ENCODE assay signal across 8 cellular contexts in genomic region chr20:63519765-63520593, GRCh38. TPM values are rescaled to one million over a fixed set of nuclear protein-coding genes. Genes with fewer than 3 reads are reported as not detected.
DNase-seq lines count a peak whose midpoint lies in the region; ATAC-seq and TF ChIP-seq lines count a peak whose summit lies in the region.

No MANE protein-coding gene starts in this region.

- H2AK5ac ChIP-seq in neuronal stem cell (ENCODE audit: low read depth, low read length): peak overlapping the region; percentile 99

- H3K27me3 ChIP-seq in neuronal stem cell (ENCODE audit: control insufficient read depth in 3 of 3, insufficient read depth in 3 of 3, low read depth in 1 of 3, low read length in 3 of 3): peaks cover 0 to 3% (median 0%) of the 10 kb centered on the region in 3 experiments
- no peaks in the 10 kb centered on the region for H3K27me3 ChIP-seq in tibial artery

- ATAC-seq in HG02798 (IDR thresholded peaks at IDR 0.05; ENCODE audit: poor library complexity, unreplicated experiment): peak; percentile 34
- peak; percentile 69 to 74 for ATAC-seq in activated T-cell treated with anti-CD3 and anti-CD28 coated beads, Interleukin-2, amount 50 U/mL, for 72 hours (replicated peaks in 1 of 2)

- H2BK5ac ChIP-seq in neuronal stem cell (ENCODE audit: low read length): peak overlapping the region; percentile 96

- no peaks in the 10 kb centered on the region for H3K27me3 Mint-ChIP-seq in activated T-cell treated with anti-CD3 and anti-CD28 coated beads, Interleukin-2, amount 50 U/mL, for 72 hours (ENCODE audit: low read depth)

- H3K79me1 ChIP-seq in neuronal stem cell (ENCODE audit: low read depth, low read length): peaks cover 22% of the 10 kb centered on the region

- H3K4me1 ChIP-seq in neuronal stem cell (ENCODE audit: control insufficient read depth in 2 of 2, insufficient read depth in 1 of 2, low read depth in 1 of 2, low read length in 2 of 2) (peaks cover 13 to 15% of the 10 kb centered on the region in 2 donors), tibial artery (peaks cover 0 to 29% (median 24%) of the 10 kb centered on the region in 4 donors)

- TF ChIP-seq CTCF in fibroblast of pulmonary artery (IDR thresholded peaks at IDR 0.05; ENCODE audit: low read length, missing control alignments): no peak
- peak in 1 of 2 experiments; percentile 5 for TF ChIP-seq CTCF in tibial artery (IDR thresholded peaks at IDR 0.05)

- peak overlapping the region; percentile 97 for H2BK15ac ChIP-seq in neuronal stem cell (ENCODE audit: low read length)

- H4K8ac ChIP-seq in neuronal stem cell (ENCODE audit: low read depth, low read length): no peak overlapping the region

- peak overlapping the region; percentile 97 for H3K18ac ChIP-seq in neuronal stem cell (ENCODE audit: low read length)

- intact Hi-C loops in tibial artery (cut with DNase I; ENCODE audit: low total_unique reads): loop anchor here (5.0 kb wide), 1 partner anchor 122 kb away; no protein-coding TSS in a partner anchor

- DNase-seq in NCI-H1436 (lab: John Stamatoyannopoulos, UW): peak; percentile 69
- no peak for DNase-seq in NCI-H1436 treated with DMSO at 0.1 percent for 48 hours (lab: John Stamatoyannopoulos, UW)
- DNase-seq in NCI-H2196 (lab: John Stamatoyannopoulos, UW; ENCODE audit: unreplicated experiment): peak; percentile 61
- DNase-seq in activated T-cell treated with anti-CD3 and anti-CD28 coated beads, Interleukin-2, amount 50 U/mL, for 72 hours: peak; percentile 77 to 81
- peak; percentile 42 for DNase-seq in fibroblast of pulmonary artery (ENCODE audit: low read depth)
- DNase-seq in neuronal stem cell (ENCODE audit: low spot score): peak; percentile 87
- peak; percentile 49 to 83 for DNase-seq in tibial artery

- peak overlapping the region; percentile 91 for H2AFZ ChIP-seq in neuronal stem cell (ENCODE audit: low read length)

- no peak overlapping the region for H4K91ac ChIP-seq in neuronal stem cell (ENCODE audit: low read depth, low read length, poor library complexity)

- no peak overlapping the region for H3K27ac Mint-ChIP-seq in activated T-cell treated with anti-CD3 and anti-CD28 coated beads, Interleukin-2, amount 50 U/mL, for 72 hours

- H3K36me3 Mint-ChIP-seq in activated T-cell treated with anti-CD3 and anti-CD28 coated beads, Interleukin-2, amount 50 U/mL, for 72 hours (ENCODE audit: insufficient read depth in 2 of 2): peaks cover 12 to 17% of the 10 kb centered on the region in 2 donors

- peak overlapping the region; percentile 74 to 77 for H3K4me3 Mint-ChIP-seq in activated T-cell treated with anti-CD3 and anti-CD28 coated beads, Interleukin-2, amount 50 U/mL, for 72 hours

- H3K27ac ChIP-seq in neuronal stem cell (replicated peaks; ENCODE audit: low read length) (peak overlapping the region; percentile 85), tibial artery (peak overlapping the region; percentile 78 to 97)

- H3K14ac ChIP-seq in neuronal stem cell (ENCODE audit: low read length): peak overlapping the region; percentile 90

- peak overlapping the region; percentile 90 for H3K9ac ChIP-seq in neuronal stem cell (ENCODE audit: low read depth, low read length, poor library complexity)

- H3K23ac ChIP-seq in neuronal stem cell (ENCODE audit: low read depth, low read length, poor library complexity): peak overlapping the region; percentile 98

- peaks cover 3 to 10% of the 10 kb centered on the region in 2 donors for H3K9me3 Mint-ChIP-seq in activated T-cell treated with anti-CD3 and anti-CD28 coated beads, Interleukin-2, amount 50 U/mL, for 72 hours

- H2BK120ac ChIP-seq in neuronal stem cell (ENCODE audit: low read depth, low read length): peak overlapping the region; percentile 81

- H3K9me3 ChIP-seq in neuronal stem cell (replicated peaks in 1 of 2; ENCODE audit: control insufficient read depth in 2 of 2, insufficient read depth in 1 of 2, low read depth in 1 of 2, low read length in 2 of 2) (peaks cover 12 to 20% of the 10 kb centered on the region in 2 donors), tibial artery (no peaks in the 10 kb centered on the region)

- peaks cover 17% of the 10 kb centered on the region for H3K4me1 Mint-ChIP-seq in activated T-cell treated with anti-CD3 and anti-CD28 coated beads, Interleukin-2, amount 50 U/mL, for 72 hours (ENCODE audit: low read depth)

- peak overlapping the region; percentile 96 for H3K4me2 ChIP-seq in neuronal stem cell (ENCODE audit: insufficient read depth, low read length, poor library complexity, severe bottlenecking)

- H3K4ac ChIP-seq in neuronal stem cell (ENCODE audit: low read length): peak overlapping the region; percentile 93

- H2BK12ac ChIP-seq in neuronal stem cell (ENCODE audit: low read length): peak overlapping the region; percentile 90

- no CpG with 5 or more reads among the region's 73 CpGs for WGBS in neuronal stem cell (ENCODE audit: extremely low coverage in 2 of 2, insufficient read length in 2 of 2, insufficient replicate concordance in 1 of 2), 2 donors

- peaks cover 19 to 50% of the 10 kb centered on the region in 2 donors for H3K36me3 ChIP-seq in neuronal stem cell (replicated peaks in 1 of 2; ENCODE audit: control insufficient read depth in 2 of 2, insufficient read depth in 2 of 2, low read length in 2 of 2)
- peaks cover 0 to 21% (median 12%) of the 10 kb centered on the region in 3 donors for H3K36me3 ChIP-seq in tibial artery

- peak overlapping the region; percentile 81 for H3K4me3 ChIP-seq in fibroblast of pulmonary artery (replicated peaks; ENCODE audit: low read depth, low read length)
- H3K4me3 ChIP-seq in neuronal stem cell (ENCODE audit: low read length in 2 of 2): peak overlapping the region; percentile 86 to 99
- peak overlapping the region; percentile 73 to 90 for H3K4me3 ChIP-seq in tibial artery

RNA-seq across cellular contexts. Expression of gene PPDPF, which starts 0.6 kb away (rescaled TPM):
- 100 to 1,000 TPM in 1 of 2 donors, 10 to 100 TPM in 1; 91.0 to 130 TPM for total RNA-seq in activated T-cell treated with anti-CD3 and anti-CD28 coated beads, Interleukin-2, amount 50 U/mL, for 72 hours
- 310 TPM for polyA plus RNA-seq in neuronal stem cell (2013, experiment 1 of 2)
- polyA plus RNA-seq in neuronal stem cell (2013, experiment 2 of 2): 296 TPM

RNA-seq across cellular contexts. Expression of gene PTK6, which starts 17.2 kb away (rescaled TPM):
- total RNA-seq in activated T-cell treated with anti-CD3 and anti-CD28 coated beads, Interleukin-2, amount 50 U/mL, for 72 hours: 1 to 10 TPM in 1 of 2 donors, under 1 TPM in 1; 0.97 to 1.2 TPM
- polyA plus RNA-seq in neuronal stem cell (2013, experiment 1 of 2): not detected
- polyA plus RNA-seq in neuronal stem cell (2013, experiment 2 of 2): not detected

RNA-seq across cellular contexts. Expression of gene EEF1A2, which starts 21.1 kb away (rescaled TPM):
- total RNA-seq in activated T-cell treated with anti-CD3 and anti-CD28 coated beads, Interleukin-2, amount 50 U/mL, for 72 hours: 1 to 10 TPM in 1 of 2 donors, under 1 TPM in 1; 0.94 to 8.3 TPM
- 0.57 TPM for polyA plus RNA-seq in neuronal stem cell (2013, experiment 1 of 2)
- 0.96 TPM for polyA plus RNA-seq in neuronal stem cell (2013, experiment 2 of 2)

RNA-seq across cellular contexts. Expression of gene SRMS, which starts 27.6 kb away (rescaled TPM):
- not detected for total RNA-seq in activated T-cell treated with anti-CD3 and anti-CD28 coated beads, Interleukin-2, amount 50 U/mL, for 72 hours
- not detected for polyA plus RNA-seq in neuronal stem cell (2013, experiment 1 of 2)
- polyA plus RNA-seq in neuronal stem cell (2013, experiment 2 of 2): not detected

RNA-seq across cellular contexts. Expression of gene FNDC11, which starts 34.0 kb away (rescaled TPM):
- under 1 TPM; 0.67 to 0.74 TPM for total RNA-seq in activated T-cell treated with anti-CD3 and anti-CD28 coated beads, Interleukin-2, amount 50 U/mL, for 72 hours
- polyA plus RNA-seq in neuronal stem cell (2013, experiment 1 of 2): 7.5 TPM
- 7.2 TPM for polyA plus RNA-seq in neuronal stem cell (2013, experiment 2 of 2)
